ENCODE assay signal across 18 cellular contexts in genomic region chr2:196322963-196323810, GRCh38.
DNase-seq lines count a peak whose midpoint lies in the region; ATAC-seq and TF ChIP-seq lines count a peak whose summit lies in the region.
"Had no signal": no experiment of that assay in that cellular context is flagged by ENCODE, and none has a peak within 500 bp of the region (broad histone marks: within the 10 kb centered on the region; RNA-seq: fewer than 3 reads in every experiment).

No MANE protein-coding gene starts in this region.

- no peak for TF ChIP-seq CTCF in PC-3 (conservative IDR thresholded peaks at IDR 0.05; ENCODE audit: low read depth, low read length)

- H3K79me2 ChIP-seq in PC-3 (ENCODE audit: low read length): no peaks in the 10 kb centered on the region

- H3K4me2 ChIP-seq in PC-3 (ENCODE audit: low read length): peak overlapping the region; percentile 42; the same call in 1 of the 2 replicates
- H3K4me2 ChIP-seq: BLaER1 had no signal

- no peaks in the 10 kb centered on the region for H3K36me3 ChIP-seq in PC-3 (ENCODE audit: low read depth, low read length)
- H3K36me3 ChIP-seq: BLaER1, gastrocnemius medialis, MG63, vagina had no signal

- H3K9ac ChIP-seq in PC-3 (ENCODE audit: low read length): no peak overlapping the region
- H3K9ac ChIP-seq: BLaER1 had no signal

- H4K20me1 ChIP-seq in PC-3 (ENCODE audit: low read length): no peaks in the 10 kb centered on the region
- H4K20me1 ChIP-seq: BLaER1 had no signal

- BruUV-seq in PC-3 (replicated peaks; lab: Mats Ljungman, UMichigan): no TSS peak

- CTCF ChIA-PET in PC-3 (lab: Charles Lee): no interaction called here
- CTCF ChIA-PET in HEK293T (lab: Yijun Ruan, JAX): no interaction called here

- intact Hi-C loops in PC-3 (cut with micrococcal nuclease): no loop called here

- no peaks in the 10 kb centered on the region for H3K9me3 ChIP-seq in PC-3 (ENCODE audit: low read length)
- H3K9me3 ChIP-seq: BLaER1, gastrocnemius medialis, MG63, vagina had no signal

- H3F3A ChIP-seq in PC-3 (ENCODE audit: low read length, unreplicated experiment): no peaks in the 10 kb centered on the region

- POLR2A ChIA-PET in PC-3 (lab: Charles Lee; ENCODE audit: unreplicated experiment) (no interaction called here), HEK293T (lab: Yijun Ruan, JAX) (no interaction called here)

- H3K9me2 ChIP-seq in PC-3 (replicated peaks; ENCODE audit: low read length): no peaks in the 10 kb centered on the region

- DNase-seq in EL (peak; percentile 71), PC-3 (peak; percentile 23), epidermal melanocyte (ENCODE audit: insufficient read length, low spot score) (peak; percentile 40), putamen (ENCODE audit: low spot score) (peak; percentile 33), NCI-H446 (lab: John Stamatoyannopoulos, UW) (no peak), HEK293T (ENCODE audit: extremely low spot score) (no peak)
- no peak for DNase-seq in NK-92 treated with Interleukin-12 subunit alpha and Interleukin-12 subunit beta, amount 100 ng/mL, for 24 hours (lab: John Stamatoyannopoulos, UW)
- DNase-seq in effector CD8-positive, alpha-beta T cell (lab: John Stamatoyannopoulos, UW): no peak
- DNase-seq: activated B cell treated with CpG ODN at 0.5 μM for 24 hours; activated gamma-delta T cell; gastrocnemius medialis; MG63; naive thymus-derived CD8-positive, alpha-beta T cell; NCI-H2029; T-helper 1 cell had no signal

- no peak overlapping the region for H2AFZ ChIP-seq in PC-3 (ENCODE audit: low read length)

- no peak overlapping the region for H3K4me3 ChIP-seq in PC-3 (ENCODE audit: low read length)
- H3K4me3 ChIP-seq: BLaER1, gastrocnemius medialis, MG63, vagina had no signal

- no peaks in the 10 kb centered on the region for H3K27me3 ChIP-seq in PC-3 (ENCODE audit: low read length)
- H3K27me3 ChIP-seq: BLaER1, gastrocnemius medialis, MG63, vagina had no signal

- H3K4me1 ChIP-seq in PC-3 (ENCODE audit: insufficient read depth, low read length): peaks cover 11% of the 10 kb centered on the region
- H3K4me1 ChIP-seq: BLaER1, gastrocnemius medialis, vagina had no signal

- ATAC-seq in PC-3: peak; percentile 31; the same call in 1 of the 2 replicates
- ATAC-seq: gastrocnemius medialis; naive thymus-derived CD8-positive, alpha-beta T cell had no signal

- H3K27ac ChIP-seq in PC-3 (ENCODE audit: low read length): no peak overlapping the region
- H3K27ac ChIP-seq: BLaER1, gastrocnemius medialis, RWPE1, vagina had no signal

TF ChIP-seq in HEK293T, 16 proteins besides CTCF, POLR2A, EP300 and RAD21:
- TF ChIP-seq BHLHE40 (IDR thresholded peaks at IDR 0.05; ENCODE audit: borderline replicate concordance): no peak
- no peak for TF ChIP-seq ARNT (IDR thresholded peaks at IDR 0.05)
- no peak for TF ChIP-seq LEF1 (IDR thresholded peaks at IDR 0.05; ENCODE audit: borderline replicate concordance)
- no peak for TF ChIP-seq ZNF384 (IDR thresholded peaks at IDR 0.05)
- TF ChIP-seq FOXM1 (IDR thresholded peaks at IDR 0.05; ENCODE audit: borderline replicate concordance): no peak
- no peak for TF ChIP-seq NFRKB (IDR thresholded peaks at IDR 0.05)

Comparison
In these comparisons a context has a peak if more than half of its experiments do, and no peak if none do; other contexts are left out.
1. DNase-seq: peak in EL (single experiment), PC-3 (single experiment), epidermal melanocyte (single experiment) and putamen (single experiment); none in NK-92 treated with Interleukin-12 subunit alpha and Interleukin-12 subunit beta, amount 100 ng/mL, for 24 hours (single experiment), NCI-H446 (0 of 2), HEK293T (single experiment) and effector CD8-positive, alpha-beta T cell (single experiment).